14 cellular contexts compared by ENCODE assay signal in the genomic region with DNA sequence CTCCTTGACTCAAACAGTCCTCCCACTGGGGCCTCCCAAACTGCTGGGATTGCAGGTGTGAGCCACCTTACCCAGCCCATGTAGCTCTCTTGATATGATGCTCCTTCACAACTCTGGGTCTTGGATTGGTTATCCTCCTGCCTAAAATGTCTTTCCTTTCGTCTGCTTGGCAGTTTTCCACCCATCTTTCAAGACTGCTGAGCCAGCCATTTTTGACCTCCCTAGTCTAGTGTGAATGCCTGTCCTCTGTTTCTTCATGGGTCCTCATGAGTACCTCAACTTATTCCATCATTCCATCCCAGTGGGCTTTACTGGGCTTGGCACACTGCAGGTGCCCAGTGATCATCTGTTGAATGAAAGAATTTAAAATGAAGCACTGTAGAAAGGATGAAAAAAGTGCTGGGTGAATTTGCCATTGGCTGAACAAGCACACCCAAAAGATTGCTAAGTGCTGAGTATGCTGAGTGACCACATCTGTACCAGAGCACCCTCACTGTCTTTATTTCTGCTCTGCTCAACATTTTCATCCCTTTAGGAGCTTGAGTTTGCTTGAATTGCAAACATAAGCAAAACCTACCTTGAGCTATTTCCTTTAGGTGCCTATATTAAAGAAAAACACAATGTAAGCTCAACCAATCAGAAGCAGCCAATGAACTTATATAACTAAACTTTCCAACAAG.
"Had no signal": no experiment of that assay in that cellular context is flagged by ENCODE, and none has a peak within 500 bp of the region (broad histone marks: within the 10 kb centered on the region; RNA-seq: fewer than 3 reads in every experiment).

No MANE protein-coding gene starts in this region.

- H3K4me1 Mint-ChIP-seq: neural progenitor cell had no signal

- DNase-seq: activated CD4-positive, alpha-beta memory T cell treated with anti-CD3 and anti-CD28 coated beads for 36 hours; activated T-cell treated with anti-CD3 and anti-CD28 coated beads, Interleukin-2, amount 50 U/mL, for 48 hours; colonic mucosa; esophagus squamous epithelium; gastrocnemius medialis; heart right ventricle; kidney; pancreas; retina had no signal

- H3K4me1 ChIP-seq: colonic mucosa, gastrocnemius medialis, neural progenitor cell had no signal

- H3K36me3 Mint-ChIP-seq: activated CD4-positive, alpha-beta memory T cell treated with anti-CD3 and anti-CD28 coated beads for 36 hours; neural progenitor cell had no signal

- H3K27me3 ChIP-seq: colonic mucosa, esophagus squamous epithelium, gastrocnemius medialis, neural progenitor cell, pancreas, vagina had no signal

- H3K27ac Mint-ChIP-seq: activated CD4-positive, alpha-beta memory T cell treated with anti-CD3 and anti-CD28 coated beads for 36 hours; neural progenitor cell; T-helper 2 cell treated with Interferon-gamma antibody and Interleukin-4, amounts not matched to agents 5 μg/mL and 100 μg/mL, for 36 hours had no signal

- H2AFZ ChIP-seq: neural progenitor cell had no signal

- H3K9me3 Mint-ChIP-seq: activated CD4-positive, alpha-beta memory T cell treated with anti-CD3 and anti-CD28 coated beads for 36 hours; T-helper 2 cell treated with Interferon-gamma antibody and Interleukin-4, amounts not matched to agents 5 μg/mL and 100 μg/mL, for 36 hours had no signal

- H3K9me3 ChIP-seq: colonic mucosa, esophagus squamous epithelium, gastrocnemius medialis, pancreas, vagina had no signal

- H3K27ac ChIP-seq: colonic mucosa, esophagus squamous epithelium, gastrocnemius medialis, heart right ventricle, neural progenitor cell, vagina had no signal

- H3K4me3 ChIP-seq: colonic mucosa, esophagus squamous epithelium, gastrocnemius medialis, heart right ventricle, neural progenitor cell, pancreas, skin epidermis, vagina had no signal

- H3K4me3 Mint-ChIP-seq: activated CD4-positive, alpha-beta memory T cell treated with anti-CD3 and anti-CD28 coated beads for 36 hours; neural progenitor cell; T-helper 2 cell treated with Interferon-gamma antibody and Interleukin-4, amounts not matched to agents 5 μg/mL and 100 μg/mL, for 36 hours had no signal

- H3K4me2 ChIP-seq: neural progenitor cell had no signal

- H3K36me3 ChIP-seq: colonic mucosa, esophagus squamous epithelium, gastrocnemius medialis, heart right ventricle, neural progenitor cell, pancreas, vagina had no signal

- H3K9ac ChIP-seq: neural progenitor cell had no signal

- ATAC-seq: activated CD4-positive, CD25-positive, alpha-beta regulatory T cell treated with anti-CD3 and anti-CD28 coated beads, Interleukin-2, amount 50 U/mL, for 24 hours; gastrocnemius medialis; heart right ventricle; pancreas had no signal
